ENCODE assay signal across 8 cellular contexts in genomic region chr17:82228842-82229685, GRCh38. TPM values are rescaled to one million over a fixed set of nuclear protein-coding genes. Genes with fewer than 3 reads are reported as not detected.
DNase-seq lines count a peak whose midpoint lies in the region; ATAC-seq and TF ChIP-seq lines count a peak whose summit lies in the region.

TSS of gene SLC16A3 (plus strand) at chr17:82229042. CDS start at chr17:82236009, 6,967 bp downstream.

- peak; percentile 63 to 69 (median 66) for DNase-seq in CD4-positive, CD25-positive, alpha-beta regulatory T cell
- DNase-seq in T1000 (lab: John Stamatoyannopoulos, UW) = peak; percentile 51
- peak; percentile 66 for DNase-seq in central memory CD4-positive, alpha-beta T cell
- no peak for DNase-seq in kidney epithelial cell (ENCODE audit: low read depth)
- DNase-seq in stimulated activated CD4-positive, alpha-beta T cell treated with anti-CD3 and anti-CD28 coated beads, Interleukin-4, amount 100 ng/mL, for 1 hour = peak; percentile 62
- DNase-seq in pons (ENCODE audit: low spot score) = no peak

- peak within 1 kb of the TSS; percentile 82 for H3K27ac ChIP-seq in CD4-positive, CD25-positive, alpha-beta regulatory T cell (ENCODE audit: insufficient read depth, low read length, poor library complexity, severe bottlenecking)
- no peak within 1 kb of the TSS for H3K27ac ChIP-seq in HUES64 (ENCODE audit: low read depth, low read length)

- H3K36me3 Mint-ChIP-seq in CD4-positive, CD25-positive, alpha-beta regulatory T cell = no peaks in the 10 kb centered on the region

- H3K4me3 Mint-ChIP-seq in CD4-positive, CD25-positive, alpha-beta regulatory T cell = peak within 1 kb of the TSS; percentile 82 to 92 (median 86)

- 4% methylated on average over 104 of the region's 104 CpGs for WGBS in HUES64

- H3K27me3 ChIP-seq in CD4-positive, CD25-positive, alpha-beta regulatory T cell (ENCODE audit: control insufficient read depth, insufficient read depth, low read length) = no peaks in the 10 kb centered on the region
- H3K27me3 ChIP-seq in HUES64 (ENCODE audit: insufficient read depth, low read length) (peaks cover 64% of the 10 kb centered on the region), kidney epithelial cell (ENCODE audit: control insufficient read depth, insufficient read depth, low read length) (no peaks in the 10 kb centered on the region)

- H3K9me3 ChIP-seq in CD4-positive, CD25-positive, alpha-beta regulatory T cell (ENCODE audit: control insufficient read depth in 2 of 2, low read length in 2 of 2) = no peaks in the 10 kb centered on the region
- H3K9me3 ChIP-seq in HUES64 (ENCODE audit: insufficient read depth, low read depth, low read length) = no peaks in the 10 kb centered on the region

- H3K9me3 Mint-ChIP-seq in CD4-positive, CD25-positive, alpha-beta regulatory T cell = no peaks in the 10 kb centered on the region

- ATAC-seq in CD4-positive, CD25-positive, alpha-beta regulatory T cell (ENCODE audit: low read depth in 2 of 2) = peak; percentile 47 to 49
- peak; percentile 43 for ATAC-seq in GM19372 (IDR thresholded peaks at IDR 0.05; ENCODE audit: low read depth, unreplicated experiment)

- no peak for TF ChIP-seq CTCF in kidney epithelial cell (IDR thresholded peaks at IDR 0.05; ENCODE audit: insufficient read depth, low read length, poor library complexity, severe bottlenecking)

- H3K4me3 ChIP-seq in CD4-positive, CD25-positive, alpha-beta regulatory T cell (ENCODE audit: low read depth, low read length) = no peak within 1 kb of the TSS
- H3K4me3 ChIP-seq in HUES64 (ENCODE audit: low read length) (peak within 1 kb of the TSS; percentile 53), kidney epithelial cell (ENCODE audit: low read depth, low read length) (peak within 1 kb of the TSS; percentile 84)

- peaks cover 45% of the 10 kb centered on the region for H3K4me1 ChIP-seq in CD4-positive, CD25-positive, alpha-beta regulatory T cell (ENCODE audit: control insufficient read depth, insufficient read depth, low read length, poor library complexity, severe bottlenecking)
- H3K4me1 ChIP-seq in HUES64 (ENCODE audit: insufficient read depth, low read length) = peaks cover 5% of the 10 kb centered on the region

- no peaks in the 10 kb centered on the region for H3K36me3 ChIP-seq in CD4-positive, CD25-positive, alpha-beta regulatory T cell (ENCODE audit: control insufficient read depth, insufficient read depth, low read length)
- H3K36me3 ChIP-seq in HUES64 (ENCODE audit: insufficient read depth, low read length) (no peaks in the 10 kb centered on the region), kidney epithelial cell (ENCODE audit: control insufficient read depth, insufficient read depth, low read length) (no peaks in the 10 kb centered on the region)

- H3K27ac Mint-ChIP-seq in CD4-positive, CD25-positive, alpha-beta regulatory T cell = peak within 1 kb of the TSS; percentile 64 to 92 (median 84)

- H3K9ac ChIP-seq in HUES64 (ENCODE audit: low read depth, low read length) = no peak within 1 kb of the TSS

- peaks cover 0 to 19% (median 9%) of the 10 kb centered on the region in 4 donors for H3K4me1 Mint-ChIP-seq in CD4-positive, CD25-positive, alpha-beta regulatory T cell

- no peaks in the 10 kb centered on the region for H3K27me3 Mint-ChIP-seq in CD4-positive, CD25-positive, alpha-beta regulatory T cell

RNA-seq across cellular contexts. Expression of gene SLC16A3, which starts in this region (rescaled TPM):
- 52.5 TPM for total RNA-seq in CD4-positive, CD25-positive, alpha-beta regulatory T cell
- polyA plus RNA-seq in CD4-positive, CD25-positive, alpha-beta regulatory T cell = 1 to 10 TPM; 1.5 to 3.3 (median 2.2) TPM
- 7.1 TPM for polyA plus RNA-seq in HUES64 (2013, experiment 1 of 2)
- polyA plus RNA-seq in HUES64 (2013, experiment 2 of 2) = 20.4 TPM
- total RNA-seq in kidney epithelial cell = 83.4 and 85.3 TPM in 2 replicates

Comparison
In these comparisons a context has a peak if more than half of its experiments do, and no peak if none do; other contexts are left out.
1. DNase-seq: peak in CD4-positive, CD25-positive, alpha-beta regulatory T cell (3 of 3), T1000 (single experiment), central memory CD4-positive, alpha-beta T cell (single experiment) and stimulated activated CD4-positive, alpha-beta T cell treated with anti-CD3 and anti-CD28 coated beads, Interleukin-4, amount 100 ng/mL, for 1 hour (single experiment); none in kidney epithelial cell (single experiment) and pons (single experiment).